33 cellular contexts compared by ENCODE assay signal in the genomic region with DNA sequence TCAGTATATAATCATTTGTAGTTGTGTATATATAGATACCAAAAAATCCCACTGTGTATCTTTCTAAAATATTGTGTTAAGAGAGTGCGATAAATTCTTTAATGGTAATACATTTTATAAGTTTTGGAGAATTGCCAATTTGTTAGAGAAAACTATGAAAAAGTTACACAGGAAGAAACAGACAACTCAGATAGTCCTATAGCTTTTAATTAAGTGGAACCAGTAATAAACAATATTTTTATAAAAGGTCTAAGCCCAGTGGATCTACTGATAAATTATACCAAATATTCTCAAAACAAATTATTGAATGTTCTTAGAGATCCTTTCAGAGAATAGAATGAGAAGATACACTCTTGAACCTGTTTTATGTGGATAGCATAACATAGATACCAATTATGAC. TPM values are rescaled to one million over a fixed set of nuclear protein-coding genes. Genes with fewer than 3 reads are reported as not detected.
A peak's percentile ranks its signal among the peaks of the same experiment; 100 is the strongest.
DNase-seq lines count a peak whose midpoint lies in the region; ATAC-seq, FAIRE-seq and TF ChIP-seq lines count a peak whose summit lies in the region.
"Had no signal": no experiment of that assay in that cellular context is flagged by ENCODE, and none has a peak within 500 bp of the region (broad histone marks: within the 10 kb centered on the region; RNA-seq: fewer than 3 reads in every experiment).

No MANE protein-coding gene starts in this region.

- in situ Hi-C loops in K562 (cut with MboI) = no loop called here

- no peaks in the 10 kb centered on the region for H3F3A ChIP-seq in SK-N-SH (replicated peaks; ENCODE audit: insufficient read depth)

- no peak for TF ChIP-seq POLR2A in K562 (conservative IDR thresholded peaks at IDR 0.05)
- TF ChIP-seq POLR2A in thyroid gland (IDR thresholded peaks at IDR 0.05) = no peak

- H3K27me3 ChIP-seq in SK-N-SH (ENCODE audit: insufficient read depth) = no peaks in the 10 kb centered on the region
- peaks cover 0 to 19% of the 10 kb centered on the region in 2 experiments; a peak in 3 of 5 replicates for H3K27me3 ChIP-seq in K562 (ENCODE audit: control insufficient read depth in 2 of 2, insufficient read depth in 2 of 2, low read length in 2 of 2)
- no peaks in the 10 kb centered on the region for H3K27me3 ChIP-seq in thyroid gland
- H3K27me3 ChIP-seq: BE2C; BLaER1; BLaER1 treated with 17β-estradiol and CSF1 and Interleukin-3, amounts not matched to agents 10 nM and 100 nM had no signal

- no peak overlapping the region for H2AFZ ChIP-seq in SK-N-SH (ENCODE audit: low read depth)
- H2AFZ ChIP-seq in K562 (ENCODE audit: low read depth, low read length) = no peak overlapping the region

- ATAC-seq in SK-N-SH treated with all-trans-retinoic acid at 6 μM for 48 hours (no peak), K562 (no peak), HG03521 (IDR thresholded peaks at IDR 0.05; ENCODE audit: unreplicated experiment) (no peak)
- ATAC-seq: A549; CD8-positive, alpha-beta T cell had no signal

- TF ChIP-seq EP300 in SK-N-SH (IDR thresholded peaks at IDR 0.05; ENCODE audit: borderline replicate concordance in 1 of 2, low read depth in 1 of 2, low read length in 1 of 2) (no peak), K562 (IDR thresholded peaks at IDR 0.05; ENCODE audit: low read length) (no peak)

- POLR2A ChIA-PET in SK-N-SH (lab: Yijun Ruan, JAX) = no interaction called here
- POLR2A ChIA-PET in K562 (lab: Yijun Ruan, JAX) = interaction anchor here (2.7 kb wide), 1 partner anchor 9 kb away, joined by 9 read pairs; no protein-coding TSS in a partner anchor

- BruUV-seq in K562 (replicated peaks; lab: Mats Ljungman, UMichigan) = no TSS peak

- H3K36me3 ChIP-seq in SK-N-SH (replicated peaks in 1 of 2; ENCODE audit: control insufficient read depth in 1 of 2, insufficient read depth in 2 of 2, low read length in 1 of 2) (no peaks in the 10 kb centered on the region), K562 (ENCODE audit: control insufficient read depth, insufficient read depth, low read length) (no peaks in the 10 kb centered on the region), thyroid gland (no peaks in the 10 kb centered on the region)
- H3K36me3 ChIP-seq: BE2C had no signal

- H3K9me1 ChIP-seq in K562 (ENCODE audit: control insufficient read depth, insufficient read depth, low read length) = no peaks in the 10 kb centered on the region

- H3K4me1 ChIP-seq in SK-N-SH (ENCODE audit: control insufficient read depth in 1 of 2, insufficient read depth in 2 of 2, low read depth in 1 of 2, low read length in 1 of 2) = no peaks in the 10 kb centered on the region
- H3K4me1 ChIP-seq in K562 (replicated peaks in 1 of 2; ENCODE audit: control insufficient read depth in 2 of 2, insufficient read depth in 2 of 2, low read length in 2 of 2) = peaks cover 0 to 6% of the 10 kb centered on the region in 2 experiments; a peak in 1 of 5 replicates
- H3K4me1 ChIP-seq in thyroid gland = no peaks in the 10 kb centered on the region
- H3K4me1 ChIP-seq: A549; BE2C; BLaER1; BLaER1 treated with 17β-estradiol and CSF1 and Interleukin-3, amounts not matched to agents 10 nM and 100 nM; Caco-2 had no signal

- FAIRE-seq in TTC549 (lab: Jason Lieb, UNC) = peak; percentile 63
- no peak for FAIRE-seq in K562 (lab: Jason Lieb, UNC)
- FAIRE-seq: A204.1, A549, D721Med had no signal

- H3K27ac ChIP-seq in SK-N-SH (ENCODE audit: low read depth in 2 of 2, low read length in 1 of 2) = no peak overlapping the region
- no peak overlapping the region for H3K27ac ChIP-seq in K562 (ENCODE audit: extremely low read depth, low read depth, low read length)
- no peak overlapping the region for H3K27ac ChIP-seq in thyroid gland
- H3K27ac ChIP-seq: 22Rv1; A549; BLaER1; BLaER1 treated with 17β-estradiol and CSF1 and Interleukin-3, amounts not matched to agents 10 nM and 100 nM; C4-2B had no signal

- H3K4me2 ChIP-seq in SK-N-SH (no peak overlapping the region), K562 (ENCODE audit: insufficient read depth, low read length) (no peak overlapping the region)
- H3K4me2 ChIP-seq: A549; BLaER1; BLaER1 treated with 17β-estradiol and CSF1 and Interleukin-3, amounts not matched to agents 10 nM and 100 nM had no signal

- 0 out of 2 replicates have a peak, but pooled peaks cover 7% of the 10 kb centered on the region for H3K9me3 ChIP-seq in SK-N-SH
- no peaks in the 10 kb centered on the region for H3K9me3 ChIP-seq in K562 (replicated peaks; ENCODE audit: control insufficient read depth, insufficient read depth, low read depth, low read length)
- H3K9me3 ChIP-seq in thyroid gland = no peaks in the 10 kb centered on the region
- H3K9me3 ChIP-seq: BE2C had no signal

- H4K20me1 ChIP-seq in SK-N-SH (ENCODE audit: insufficient read depth) (no peaks in the 10 kb centered on the region), K562 (replicated peaks; ENCODE audit: control insufficient read depth, insufficient read depth, low read length) (no peaks in the 10 kb centered on the region)
- H4K20me1 ChIP-seq: BLaER1; BLaER1 treated with 17β-estradiol and CSF1 and Interleukin-3, amounts not matched to agents 10 nM and 100 nM had no signal

- TF ChIP-seq RAD21 in SK-N-SH (IDR thresholded peaks at IDR 0.05; ENCODE audit: low read length) = no peak
- no peak for TF ChIP-seq RAD21 in K562 (CRISPR knock-in tag; conservative IDR thresholded peaks at IDR 0.05 in 1 of 2, IDR thresholded peaks at IDR 0.05 in 1 of 2)

- WGBS in SK-N-SH (ENCODE audit: low lambda C conversion rate) = 96% methylated on average over 1 of the region's 1 CpG
- 11% methylated on average over 1 of the region's 1 CpG for WGBS in K562 (ENCODE audit: insufficient coverage, low coverage, missing lambda C conversion rate)
- WGBS in thyroid gland, 2 donors = 96% methylated on average over 1 of the region's 1 CpG

- H3K9me2 ChIP-seq in SK-N-SH = no peaks in the 10 kb centered on the region

- DNase-seq in SK-N-SH (no peak), K562 (ENCODE audit: extremely low read depth in 1 of 4, low spot score in 3 of 4) (no peak), thyroid gland (no peak)
- DNase-seq: 8988T; ACHN; AML-193; BE2C; C1 segment of cervical spinal cord; Caco-2; Calu3; CD4-positive, alpha-beta memory T cell; CD4-positive, alpha-beta T cell; CD4-positive, CD25-positive, alpha-beta regulatory T cell; CD8-positive, alpha-beta memory T cell; CD8-positive, alpha-beta T cell; COR-L47; DMS 273 treated with DMSO at 0.1 percent for 48 hours; DMS153; DMS53; DMS79; DMS79 treated with DMSO at 0.1 percent for 48 hours; DND-41; EL had no signal

- CTCF ChIA-PET in SK-N-SH (lab: Yijun Ruan, JAX) = interaction anchor here (1.0 kb wide), 1 partner anchor 93 kb away, joined by 3 read pairs; no protein-coding TSS in a partner anchor
- CTCF ChIA-PET in K562 (lab: Yijun Ruan, JAX; ENCODE audit: low intra/inter-chr PET ratio) = no interaction called here

- TF ChIP-seq CTCF in SK-N-SH (IDR thresholded peaks at IDR 0.05) (no peak), K562 (IDR thresholded peaks at IDR 0.05 in 2 of 3, conservative IDR thresholded peaks at IDR 0.05 in 1 of 3; ENCODE audit: insufficient read depth in 2 of 3, low read depth in 1 of 3, low read length in 3 of 3) (no peak), thyroid gland (IDR thresholded peaks at IDR 0.05) (no peak)

- H3K79me2 ChIP-seq in SK-N-SH (ENCODE audit: insufficient read depth) (no peaks in the 10 kb centered on the region), K562 (ENCODE audit: control insufficient read depth, insufficient read depth, low read length) (no peaks in the 10 kb centered on the region)

- intact Hi-C loops in K562 (cut with micrococcal nuclease) = no loop called here
- intact Hi-C loops in thyroid gland (cut with DNase I) = no loop called here

- H3K4me3 ChIP-seq in SK-N-SH (ENCODE audit: low read depth in 2 of 2, low read length in 1 of 2) = no peak overlapping the region
- no peak overlapping the region for H3K4me3 ChIP-seq in K562
- H3K4me3 ChIP-seq in thyroid gland (replicated peaks in 1 of 3) = no peak overlapping the region
- H3K4me3 ChIP-seq: A549; BLaER1; BLaER1 treated with 17β-estradiol and CSF1 and Interleukin-3, amounts not matched to agents 10 nM and 100 nM had no signal

- H3K9ac ChIP-seq in SK-N-SH (no peak overlapping the region), K562 (ENCODE audit: insufficient read depth in 1 of 2, low read depth in 2 of 2, low read length in 2 of 2) (no peak overlapping the region)
- H3K9ac ChIP-seq: BLaER1; BLaER1 treated with 17β-estradiol and CSF1 and Interleukin-3, amounts not matched to agents 10 nM and 100 nM had no signal

TF ChIP-seq in SK-N-SH treated with all-trans-retinoic acid at 6 μM for 48 hours, 23 proteins besides CTCF, POLR2A, EP300 and RAD21:
- TF ChIP-seq ZNF70 (CRISPR knock-in tag; IDR thresholded peaks at IDR 0.05) (peak; percentile 93), ZNF565 (CRISPR knock-in tag; conservative IDR thresholded peaks at IDR 0.05; ENCODE audit: low read depth) (no peak)

TF ChIP-seq in SK-N-SH, 30 proteins besides CTCF, POLR2A, EP300 and RAD21 (continues in another document):
- TF ChIP-seq POLR2AphosphoS5 (IDR thresholded peaks at IDR 0.05; ENCODE audit: low read depth, low read length) = no peak

TF ChIP-seq in K562, 482 proteins besides CTCF, POLR2A, EP300 and RAD21:
- TF ChIP-seq FOXJ3 (CRISPR knock-in tag; IDR thresholded peaks at IDR 0.05) (no peak), NFIC (IDR thresholded peaks at IDR 0.05) (0 out of 2 replicates have a peak, but pooled peaks have one; percentile 9)

RNA-seq across cellular contexts. Expression of gene OBSCN, which starts 50.6 kb away (rescaled TPM):
- 3.4 and 4.0 TPM in 2 replicates for polyA plus RNA-seq in SK-N-SH (2012; rRNA removed)
- polyA plus RNA-seq in SK-N-SH (2012; cell fraction: cytosol; rRNA removed) = 2.1 and 2.5 TPM in 2 replicates
- polyA plus RNA-seq in SK-N-SH (2012; cell fraction: nucleus; rRNA removed) = 33.5 and 41.3 TPM in 2 replicates
- total RNA-seq in K562 (2011; cell fraction: chromatin; rRNA removed; ENCODE audit: low replicate concordance) = 22.3 and 52.9 TPM in 2 replicates
- 25.5 and 27.1 TPM in 2 replicates for total RNA-seq in K562 (2011; cell fraction: nucleolus; rRNA removed)
- 20.5 and 20.6 TPM in 2 replicates for total RNA-seq in K562 (2011; cell fraction: nucleoplasm; rRNA removed)
- total RNA-seq in K562 (2014; rRNA removed) = 11.8 and 12.0 TPM in 2 replicates
- 0.83 and 1.7 TPM in 2 replicates for total RNA-seq in K562 (2014; rRNA removed; fragmentation: Illumina TruSeq; extraction: Trizol)
- 4.1 and 5.0 TPM in 2 replicates for total RNA-seq in K562 (2015; rRNA removed; fragmentation: Illumina TruSeq; extraction: Trizol)
- 17.4 and 19.7 TPM in 2 replicates for total RNA-seq in K562 (2021)
- 3.4 and 5.6 TPM in 2 replicates for polyA plus RNA-seq in K562 (2011; rRNA removed)
- 3.0 and 8.2 TPM in 2 replicates for polyA plus RNA-seq in K562 (2011; cell fraction: cytosol; rRNA removed)
- 22.5 and 42.0 TPM in 2 replicates for polyA plus RNA-seq in K562 (2011; cell fraction: nucleus; rRNA removed)
- polyA plus RNA-seq in K562 (2012) = 15.8 and 26.7 TPM in 2 replicates
- 3.6 and 6.9 TPM in 2 replicates for polyA plus RNA-seq in K562 (2014; fragmentation: Illumina TruSeq; extraction: Trizol)
- under 1 TPM; 0.18 to 0.29 TPM for polyA plus RNA-seq in K562 (2014; fragmentation: Nextera tagmentation; extraction: Ambion mirVana)
- 11.1 and 12.5 TPM in 2 replicates for polyA plus RNA-seq in K562 (2014; rRNA removed)
- polyA minus RNA-seq in K562 (2011; rRNA and poly(A)+ RNA removed) = 3.4 TPM in 2 replicates
- 8.2 and 10.9 TPM in 2 replicates for polyA minus RNA-seq in K562 (2011; cell fraction: cytosol; rRNA and poly(A)+ RNA removed)
- polyA minus RNA-seq in K562 (2011; cell fraction: nucleus; rRNA and poly(A)+ RNA removed) = 7.0 and 7.1 TPM in 2 replicates
- 10 to 100 TPM; 24.0 to 35.1 (median 31.5) TPM for total RNA-seq in thyroid gland
